Comparison of ENCODE assay signal across 18 cellular contexts in genomic region chr11:116644948-116645305, GRCh38.
A peak's percentile ranks its signal among the peaks of the same experiment; 100 is the strongest.
DNase-seq lines count a peak whose midpoint lies in the region; ATAC-seq, FAIRE-seq and TF ChIP-seq lines count a peak whose summit lies in the region.
"Had no signal": no experiment of that assay in that cellular context is flagged by ENCODE, and none has a peak within 500 bp of the region (broad histone marks: within the 10 kb centered on the region; RNA-seq: fewer than 3 reads in every experiment).

No MANE protein-coding gene starts in this region.

- FAIRE-seq in HepG2 (lab: Jason Lieb, UNC): no peak
- FAIRE-seq: GM18507, HTR-8/SVneo had no signal

- peak; percentile 30 to 54 for TF ChIP-seq CTCF in Caco-2 (IDR thresholded peaks at IDR 0.05; ENCODE audit: insufficient read depth in 1 of 2, low read depth in 1 of 2, low read length in 1 of 2, severe bottlenecking in 1 of 2, unreplicated experiment in 1 of 2)
- peak; percentile 68 for TF ChIP-seq CTCF in HepG2 (CRISPR knock-in tag; IDR thresholded peaks at IDR 0.05)

- no peak overlapping the region for H3K4me2 ChIP-seq in HepG2 (ENCODE audit: low read depth, low read length)
- H3K4me2 ChIP-seq: PC-9, SK-N-SH had no signal

- POLR2A ChIA-PET in Caco-2 (lab: Charles Lee) (no interaction called here), HepG2 (lab: Yijun Ruan, JAX) (no interaction called here)

- H3K4me1 ChIP-seq in Caco-2: no peaks in the 10 kb centered on the region
- no peaks in the 10 kb centered on the region for H3K4me1 ChIP-seq in HepG2 (ENCODE audit: insufficient read depth, low read length)

- H3K9me3 Mint-ChIP-seq in Caco-2 (ENCODE audit: unreplicated experiment): no peaks in the 10 kb centered on the region
- H3K9me3 Mint-ChIP-seq: CD8-positive, alpha-beta T cell had no signal

- DNase-seq in Caco-2 (peak; percentile 61 to 65), H7 (peak; percentile 81), ecto neural progenitor cell (ENCODE audit: low spot score) (peak; percentile 40), HepG2 (ENCODE audit: low spot score) (peak; percentile 8), medulla oblongata (ENCODE audit: extremely low spot score) (no peak), hypothalamus (lab: John Stamatoyannopoulos, UW) (no peak)
- DNase-seq: ACHN, NCI-H1436 treated with DMSO at 0.1 percent for 48 hours, NCI-H2081 treated with DMSO at 0.1 percent for 48 hours, PC-9, T-helper 1 cell had no signal

- 43% methylated on average over 3 of the region's 4 CpGs for WGBS in HepG2 (ENCODE audit: low lambda C conversion rate)

- no peak overlapping the region for H3K4me3 ChIP-seq in Caco-2 (ENCODE audit: low read depth, low read length)
- H3K4me3 ChIP-seq in H7 (ENCODE audit: insufficient read depth, low read depth, low read length): no peak overlapping the region
- H3K4me3 ChIP-seq in HepG2 (replicated peaks in 1 of 3; ENCODE audit: insufficient read depth in 1 of 3, low read depth in 2 of 3, low read length in 3 of 3): no peak overlapping the region
- H3K4me3 ChIP-seq: PC-9 had no signal

- no peak overlapping the region for H2AFZ ChIP-seq in HepG2 (ENCODE audit: low read length)
- H2AFZ ChIP-seq: PC-9 had no signal

- BruUV-seq in Caco-2 (replicated peaks; lab: Mats Ljungman, UMichigan): no TSS peak
- no TSS peak for BruUV-seq in HepG2 (replicated peaks; lab: Mats Ljungman, UMichigan)

- TF ChIP-seq RAD21 in HepG2 (CRISPR knock-in tag; IDR thresholded peaks at IDR 0.05): peak; percentile 49; the same call in 1 of the 2 replicates

- CTCF ChIA-PET in Caco-2 (lab: Charles Lee): interaction anchor here (1.3 kb wide), 1 partner anchor 47 kb away, joined by 8 read pairs; no protein-coding TSS in a partner anchor
- CTCF ChIA-PET in HepG2 (lab: Yijun Ruan, JAX; ENCODE audit: low intra/inter-chr PET ratio, low total read pairs): no interaction called here

- no peak overlapping the region for H3K4me3 Mint-ChIP-seq in Caco-2 (ENCODE audit: unreplicated experiment)
- H3K4me3 Mint-ChIP-seq: B cell; CD8-positive, alpha-beta T cell had no signal

- H3K4me1 Mint-ChIP-seq in Caco-2 (ENCODE audit: low read depth, unreplicated experiment): no peaks in the 10 kb centered on the region
- H3K4me1 Mint-ChIP-seq: B cell had no signal

- intact Hi-C loops in Caco-2 (cut with micrococcal nuclease; ENCODE audit: unreplicated experiment): loop anchor here (1.0 to 5.0 kb wide), 2 partner anchors 46 to 368 kb away; no protein-coding TSS in a partner anchor
- intact Hi-C loops in HepG2 (cut with micrococcal nuclease; ENCODE audit: unreplicated experiment): loop anchor here (1.0 to 10.0 kb wide), 2 partner anchors 46 to 1540 kb away; no protein-coding TSS in a partner anchor

- H3K27ac ChIP-seq in HepG2 (ENCODE audit: extremely low read length, insufficient read depth, low read length): no peak overlapping the region
- H3K27ac ChIP-seq: PC-9 had no signal

- in situ Hi-C loops in HepG2 (cut with HindIII; ENCODE audit: extremely low pct_ligation_motif_present, low pct_unique_long_range_greater_than_20kb): loop anchor here (5.0 kb wide), 1 partner anchor 47 kb away; no protein-coding TSS in a partner anchor

- no peaks in the 10 kb centered on the region for H3K36me3 ChIP-seq in Caco-2 (ENCODE audit: control insufficient read depth, insufficient read depth, low read length)
- H3K36me3 ChIP-seq in H7 (replicated peaks; ENCODE audit: control insufficient read depth, insufficient read depth, low read length): no peaks in the 10 kb centered on the region
- H3K36me3 ChIP-seq in HepG2 (replicated peaks in 1 of 2; ENCODE audit: control insufficient read depth in 1 of 2, insufficient read depth in 2 of 2, low read length in 2 of 2): no peaks in the 10 kb centered on the region

- TF ChIP-seq POLR2A in HepG2 (IDR thresholded peaks at IDR 0.05; ENCODE audit: insufficient read depth in 1 of 2, low read depth in 2 of 2, low read length in 2 of 2): no peak
- no peak for TF ChIP-seq POLR2A in GM18505 (IDR thresholded peaks at IDR 0.05; ENCODE audit: borderline replicate concordance, extremely low read depth, insufficient read depth, insufficient read length)

- H3K27me3 ChIP-seq in Caco-2 (replicated peaks; ENCODE audit: control insufficient read depth, insufficient read depth, low read length): no peaks in the 10 kb centered on the region
- H3K27me3 ChIP-seq in H7 (ENCODE audit: control insufficient read depth, insufficient read depth, low read length): no peaks in the 10 kb centered on the region
- no peaks in the 10 kb centered on the region; a peak in 1 of 5 replicates for H3K27me3 ChIP-seq in HepG2 (ENCODE audit: control insufficient read depth in 1 of 2, insufficient read depth in 2 of 2, low read length in 2 of 2)

- peaks cover 10% of the 10 kb centered on the region for H3K27me3 Mint-ChIP-seq in Caco-2 (ENCODE audit: insufficient read depth, unreplicated experiment)

- H3K36me3 Mint-ChIP-seq in Caco-2 (ENCODE audit: insufficient read depth, unreplicated experiment): no peaks in the 10 kb centered on the region
- H3K36me3 Mint-ChIP-seq: CD8-positive, alpha-beta T cell had no signal

- H3K79me2 ChIP-seq in HepG2 (ENCODE audit: insufficient read depth, low read length): no peaks in the 10 kb centered on the region

- ATAC-seq in HepG2: peak; percentile 81
- no peak for ATAC-seq in GM18505 (IDR thresholded peaks at IDR 0.05; ENCODE audit: unreplicated experiment)
- ATAC-seq: CD8-positive, alpha-beta T cell; Right ventricle myocardium inferior had no signal

- H3K9ac ChIP-seq in HepG2 (ENCODE audit: insufficient read depth, low read depth, low read length): no peak overlapping the region
- H3K9ac ChIP-seq: SK-N-SH had no signal

- TF ChIP-seq EP300 in HepG2 (IDR thresholded peaks at IDR 0.05; ENCODE audit: low read depth in 2 of 2, low read length in 2 of 2) (no peak), HepG2 (CRISPR knock-in tag; IDR thresholded peaks at IDR 0.05; ENCODE audit: borderline replicate concordance) (no peak)

- no peaks in the 10 kb centered on the region for H4K20me1 ChIP-seq in HepG2 (ENCODE audit: insufficient read depth, low read length)

- no peak overlapping the region for H3K27ac Mint-ChIP-seq in Caco-2 (ENCODE audit: unreplicated experiment)
- H3K27ac Mint-ChIP-seq: B cell; CD8-positive, alpha-beta T cell had no signal

- H3K9me3 ChIP-seq in Caco-2 (no peaks in the 10 kb centered on the region), HepG2 (ENCODE audit: low read length) (no peaks in the 10 kb centered on the region)
- H3K9me3 ChIP-seq: SK-N-SH had no signal

TF ChIP-seq in HepG2, 621 proteins besides CTCF, POLR2A, EP300 and RAD21 (continues in another document):
- no peak for TF ChIP-seq REST (IDR thresholded peaks at IDR 0.05; ENCODE audit: borderline replicate concordance in 1 of 2, low read depth in 1 of 2, low read length in 2 of 2)
- no peak for TF ChIP-seq ZNF256 (CRISPR knock-in tag; conservative IDR thresholded peaks at IDR 0.05)
- peak; percentile 70 for TF ChIP-seq STAG1 (CRISPR knock-in tag; IDR thresholded peaks at IDR 0.05)

Comparison
In these comparisons a context has a peak if more than half of its experiments do, and no peak if none do; other contexts are left out.
1. DNase-seq: peak in Caco-2 (2 of 2), H7 (single experiment), ecto neural progenitor cell (single experiment) and HepG2 (single experiment); none in medulla oblongata (single experiment) and hypothalamus (0 of 51).